Comparison of ENCODE assay signal across 1 cellular context in genomic region chr19:18304496-18305312, GRCh38.
TF ChIP-seq lines count a peak whose summit lies in the region.

No MANE protein-coding gene starts in this region.

TF ChIP-seq in HepG2, 621 proteins besides CTCF, POLR2A, EP300 and RAD21 (continued from another document and continues in another):
- TF ChIP-seq NR1H2 (CRISPR knock-in tag; IDR thresholded peaks at IDR 0.05; ENCODE audit: borderline replicate concordance, low read depth): no peak
- no peak for TF ChIP-seq ZNF7 (CRISPR knock-in tag; IDR thresholded peaks at IDR 0.05)
- no peak for TF ChIP-seq REXO4 (CRISPR knock-in tag; IDR thresholded peaks at IDR 0.05; ENCODE audit: borderline replicate concordance)
- no peak for TF ChIP-seq MTA3 (CRISPR knock-in tag; IDR thresholded peaks at IDR 0.05)
- TF ChIP-seq ZNF510 (CRISPR knock-in tag; IDR thresholded peaks at IDR 0.05; ENCODE audit: low read depth): 0 out of 2 replicates have a peak, but pooled peaks have one; percentile 76
- TF ChIP-seq GMEB2 (CRISPR knock-in tag; IDR thresholded peaks at IDR 0.05; ENCODE audit: low read depth): no peak
- TF ChIP-seq HOXA5 (CRISPR knock-in tag; IDR thresholded peaks at IDR 0.05): no peak
- no peak for TF ChIP-seq NFYB (CRISPR knock-in tag; IDR thresholded peaks at IDR 0.05)
- TF ChIP-seq MTF2 (CRISPR knock-in tag; IDR thresholded peaks at IDR 0.05; ENCODE audit: borderline replicate concordance): 0 out of 2 replicates have a peak, but pooled peaks have one; percentile 8
- TF ChIP-seq IRF1 (CRISPR knock-in tag; IDR thresholded peaks at IDR 0.05; ENCODE audit: low read depth): peak; percentile 14; the same call in 1 of the 2 replicates
- TF ChIP-seq, protein P1, sequence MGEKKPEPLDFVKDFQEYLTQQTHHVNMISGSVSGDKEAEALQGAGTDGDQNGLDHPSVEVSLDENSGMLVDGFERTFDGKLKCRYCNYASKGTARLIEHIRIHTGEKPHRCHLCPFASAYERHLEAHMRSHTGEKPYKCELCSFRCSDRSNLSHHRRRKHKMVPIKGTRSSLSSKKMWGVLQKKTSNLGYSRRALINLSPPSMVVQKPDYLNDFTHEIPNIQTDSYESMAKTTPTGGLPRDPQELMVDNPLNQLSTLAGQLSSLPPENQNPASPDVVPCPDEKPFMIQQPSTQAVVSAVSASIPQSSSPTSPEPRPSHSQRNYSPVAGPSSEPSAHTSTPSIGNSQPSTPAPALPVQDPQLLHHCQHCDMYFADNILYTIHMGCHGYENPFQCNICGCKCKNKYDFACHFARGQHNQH (CRISPR knock-in tag; IDR thresholded peaks at IDR 0.05): peak; percentile 78; the same call in 1 of the 2 replicates
- TF ChIP-seq SAP130 (CRISPR knock-in tag; IDR thresholded peaks at IDR 0.05; ENCODE audit: low read depth): peak; percentile 88
- 0 out of 2 replicates have a peak, but pooled peaks have one; percentile 42 for TF ChIP-seq KMT2B (CRISPR knock-in tag; IDR thresholded peaks at IDR 0.05)
- no peak; the same call in 1 of the 2 replicates for TF ChIP-seq EED (CRISPR knock-in tag; IDR thresholded peaks at IDR 0.05)
- no peak for TF ChIP-seq ZNF138 (CRISPR knock-in tag; IDR thresholded peaks at IDR 0.05; ENCODE audit: low read depth)
- no peak for TF ChIP-seq DNMT1 (CRISPR knock-in tag; IDR thresholded peaks at IDR 0.05)
- 0 out of 2 replicates have a peak, but pooled peaks have one; percentile 34 for TF ChIP-seq SNAPC2 (CRISPR knock-in tag; IDR thresholded peaks at IDR 0.05)
- no peak for TF ChIP-seq SRSF4 (IDR thresholded peaks at IDR 0.05; ENCODE audit: low read depth, low read length, poor library complexity, severe bottlenecking)
- TF ChIP-seq, protein P2, sequence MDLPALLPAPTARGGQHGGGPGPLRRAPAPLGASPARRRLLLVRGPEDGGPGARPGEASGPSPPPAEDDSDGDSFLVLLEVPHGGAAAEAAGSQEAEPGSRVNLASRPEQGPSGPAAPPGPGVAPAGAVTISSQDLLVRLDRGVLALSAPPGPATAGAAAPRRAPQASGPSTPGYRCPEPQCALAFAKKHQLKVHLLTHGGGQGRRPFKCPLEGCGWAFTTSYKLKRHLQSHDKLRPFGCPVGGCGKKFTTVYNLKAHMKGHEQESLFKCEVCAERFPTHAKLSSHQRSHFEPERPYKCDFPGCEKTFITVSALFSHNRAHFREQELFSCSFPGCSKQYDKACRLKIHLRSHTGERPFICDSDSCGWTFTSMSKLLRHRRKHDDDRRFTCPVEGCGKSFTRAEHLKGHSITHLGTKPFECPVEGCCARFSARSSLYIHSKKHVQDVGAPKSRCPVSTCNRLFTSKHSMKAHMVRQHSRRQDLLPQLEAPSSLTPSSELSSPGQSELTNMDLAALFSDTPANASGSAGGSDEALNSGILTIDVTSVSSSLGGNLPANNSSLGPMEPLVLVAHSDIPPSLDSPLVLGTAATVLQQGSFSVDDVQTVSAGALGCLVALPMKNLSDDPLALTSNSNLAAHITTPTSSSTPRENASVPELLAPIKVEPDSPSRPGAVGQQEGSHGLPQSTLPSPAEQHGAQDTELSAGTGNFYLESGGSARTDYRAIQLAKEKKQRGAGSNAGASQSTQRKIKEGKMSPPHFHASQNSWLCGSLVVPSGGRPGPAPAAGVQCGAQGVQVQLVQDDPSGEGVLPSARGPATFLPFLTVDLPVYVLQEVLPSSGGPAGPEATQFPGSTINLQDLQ (CRISPR knock-in tag; IDR thresholded peaks at IDR 0.05): peak; percentile 68; the same call in 1 of the 2 replicates
- TF ChIP-seq ZSCAN12 (CRISPR knock-in tag; IDR thresholded peaks at IDR 0.05): no peak
- TF ChIP-seq ZNF839 (CRISPR knock-in tag; IDR thresholded peaks at IDR 0.05; ENCODE audit: borderline replicate concordance): peak; percentile 24; the same call in 1 of the 2 replicates
- peak; percentile 53 for TF ChIP-seq PHF8 (CRISPR knock-in tag; IDR thresholded peaks at IDR 0.05)
- TF ChIP-seq KDM6A (CRISPR knock-in tag; IDR thresholded peaks at IDR 0.05; ENCODE audit: low read depth): no peak
- TF ChIP-seq ZNF263 (CRISPR knock-in tag; IDR thresholded peaks at IDR 0.05): peak; percentile 97
- peak; percentile 67 for TF ChIP-seq POLR2AphosphoS5 (IDR thresholded peaks at IDR 0.05; ENCODE audit: low read depth, low read length)
- TF ChIP-seq, protein P3, sequence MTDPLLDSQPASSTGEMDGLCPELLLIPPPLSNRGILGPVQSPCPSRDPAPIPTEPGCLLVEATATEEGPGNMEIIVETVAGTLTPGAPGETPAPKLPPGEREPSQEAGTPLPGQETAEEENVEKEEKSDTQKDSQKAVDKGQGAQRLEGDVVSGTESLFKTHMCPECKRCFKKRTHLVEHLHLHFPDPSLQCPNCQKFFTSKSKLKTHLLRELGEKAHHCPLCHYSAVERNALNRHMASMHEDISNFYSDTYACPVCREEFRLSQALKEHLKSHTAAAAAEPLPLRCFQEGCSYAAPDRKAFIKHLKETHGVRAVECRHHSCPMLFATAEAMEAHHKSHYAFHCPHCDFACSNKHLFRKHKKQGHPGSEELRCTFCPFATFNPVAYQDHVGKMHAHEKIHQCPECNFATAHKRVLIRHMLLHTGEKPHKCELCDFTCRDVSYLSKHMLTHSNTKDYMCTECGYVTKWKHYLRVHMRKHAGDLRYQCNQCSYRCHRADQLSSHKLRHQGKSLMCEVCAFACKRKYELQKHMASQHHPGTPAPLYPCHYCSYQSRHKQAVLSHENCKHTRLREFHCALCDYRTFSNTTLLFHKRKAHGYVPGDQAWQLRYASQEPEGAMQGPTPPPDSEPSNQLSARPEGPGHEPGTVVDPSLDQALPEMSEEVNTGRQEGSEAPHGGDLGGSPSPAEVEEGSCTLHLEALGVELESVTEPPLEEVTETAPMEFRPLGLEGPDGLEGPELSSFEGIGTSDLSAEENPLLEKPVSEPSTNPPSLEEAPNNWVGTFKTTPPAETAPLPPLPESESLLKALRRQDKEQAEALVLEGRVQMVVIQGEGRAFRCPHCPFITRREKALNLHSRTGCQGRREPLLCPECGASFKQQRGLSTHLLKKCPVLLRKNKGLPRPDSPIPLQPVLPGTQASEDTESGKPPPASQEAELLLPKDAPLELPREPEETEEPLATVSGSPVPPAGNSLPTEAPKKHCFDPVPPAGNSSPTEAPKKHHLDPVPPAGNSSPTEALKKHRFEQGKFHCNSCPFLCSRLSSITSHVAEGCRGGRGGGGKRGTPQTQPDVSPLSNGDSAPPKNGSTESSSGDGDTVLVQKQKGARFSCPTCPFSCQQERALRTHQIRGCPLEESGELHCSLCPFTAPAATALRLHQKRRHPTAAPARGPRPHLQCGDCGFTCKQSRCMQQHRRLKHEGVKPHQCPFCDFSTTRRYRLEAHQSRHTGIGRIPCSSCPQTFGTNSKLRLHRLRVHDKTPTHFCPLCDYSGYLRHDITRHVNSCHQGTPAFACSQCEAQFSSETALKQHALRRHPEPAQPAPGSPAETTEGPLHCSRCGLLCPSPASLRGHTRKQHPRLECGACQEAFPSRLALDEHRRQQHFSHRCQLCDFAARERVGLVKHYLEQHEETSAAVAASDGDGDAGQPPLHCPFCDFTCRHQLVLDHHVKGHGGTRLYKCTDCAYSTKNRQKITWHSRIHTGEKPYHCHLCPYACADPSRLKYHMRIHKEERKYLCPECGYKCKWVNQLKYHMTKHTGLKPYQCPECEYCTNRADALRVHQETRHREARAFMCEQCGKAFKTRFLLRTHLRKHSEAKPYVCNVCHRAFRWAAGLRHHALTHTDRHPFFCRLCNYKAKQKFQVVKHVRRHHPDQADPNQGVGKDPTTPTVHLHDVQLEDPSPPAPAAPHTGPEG (CRISPR knock-in tag; IDR thresholded peaks at IDR 0.05): no peak
- no peak for TF ChIP-seq MEIS2 (CRISPR knock-in tag; IDR thresholded peaks at IDR 0.05)
- peak in 1 of 2 experiments; percentile 65; a peak in 2 of 4 replicates for TF ChIP-seq ATF4 (CRISPR knock-in tag; IDR thresholded peaks at IDR 0.05)
- TF ChIP-seq POGZ (CRISPR knock-in tag; IDR thresholded peaks at IDR 0.05): peak; percentile 51; the same call in 1 of the 2 replicates
- 0 out of 2 replicates have a peak, but pooled peaks have one; percentile 44 for TF ChIP-seq ATF5 (CRISPR knock-in tag; IDR thresholded peaks at IDR 0.05; ENCODE audit: low read depth)
- TF ChIP-seq SSRP1 (CRISPR knock-in tag; IDR thresholded peaks at IDR 0.05): no peak
- TF ChIP-seq CENPT (CRISPR knock-in tag; IDR thresholded peaks at IDR 0.05; ENCODE audit: low read depth): no peak
- TF ChIP-seq RFX3 (CRISPR knock-in tag; IDR thresholded peaks at IDR 0.05): no peak
- TF ChIP-seq ZNF460 (CRISPR knock-in tag; IDR thresholded peaks at IDR 0.05; ENCODE audit: borderline replicate concordance): peak; percentile 27; the same call in 1 of the 2 replicates
- TF ChIP-seq KLF15 (CRISPR knock-in tag; IDR thresholded peaks at IDR 0.05; ENCODE audit: borderline replicate concordance): no peak
- TF ChIP-seq HHEX (CRISPR knock-in tag; IDR thresholded peaks at IDR 0.05): no peak
- no peak for TF ChIP-seq GATA4 (IDR thresholded peaks at IDR 0.05; ENCODE audit: borderline replicate concordance, low read depth)
- no peak for TF ChIP-seq CBFB (CRISPR knock-in tag; IDR thresholded peaks at IDR 0.05)
- TF ChIP-seq SP140L (CRISPR knock-in tag; IDR thresholded peaks at IDR 0.05; ENCODE audit: borderline replicate concordance): no peak
- TF ChIP-seq NR2F6 (IDR thresholded peaks at IDR 0.05): no peak; the same call in none of the 2 replicates
- peak; percentile 44 for TF ChIP-seq NR2F6 (CRISPR knock-in tag; IDR thresholded peaks at IDR 0.05)
- TF ChIP-seq ZNF713 (CRISPR knock-in tag; IDR thresholded peaks at IDR 0.05): no peak
- no peak; the same call in 1 of the 2 replicates for TF ChIP-seq FOXA3 (CRISPR knock-in tag; IDR thresholded peaks at IDR 0.05)
- TF ChIP-seq WIZ (CRISPR knock-in tag; IDR thresholded peaks at IDR 0.05): no peak
- peak; percentile 57; the same call in 1 of the 2 replicates for TF ChIP-seq ZNF589 (CRISPR knock-in tag; conservative IDR thresholded peaks at IDR 0.05)
- no peak for TF ChIP-seq ZNF552 (CRISPR knock-in tag; IDR thresholded peaks at IDR 0.05; ENCODE audit: borderline replicate concordance)
- TF ChIP-seq HNRNPH1 (optimal IDR thresholded peaks at IDR 0.05; ENCODE audit: low read depth, low read length): no peak
- no peak for TF ChIP-seq PLRG1 (conservative IDR thresholded peaks at IDR 0.05)
- TF ChIP-seq NFYC (CRISPR knock-in tag; IDR thresholded peaks at IDR 0.05): no peak
- 0 out of 2 replicates have a peak, but pooled peaks have one; percentile 40 for TF ChIP-seq JUN (CRISPR knock-in tag; IDR thresholded peaks at IDR 0.05)
- peak; percentile 59; the same call in 1 of the 2 replicates for TF ChIP-seq THRA (CRISPR knock-in tag; IDR thresholded peaks at IDR 0.05; ENCODE audit: borderline replicate concordance)
- TF ChIP-seq, protein P4, sequence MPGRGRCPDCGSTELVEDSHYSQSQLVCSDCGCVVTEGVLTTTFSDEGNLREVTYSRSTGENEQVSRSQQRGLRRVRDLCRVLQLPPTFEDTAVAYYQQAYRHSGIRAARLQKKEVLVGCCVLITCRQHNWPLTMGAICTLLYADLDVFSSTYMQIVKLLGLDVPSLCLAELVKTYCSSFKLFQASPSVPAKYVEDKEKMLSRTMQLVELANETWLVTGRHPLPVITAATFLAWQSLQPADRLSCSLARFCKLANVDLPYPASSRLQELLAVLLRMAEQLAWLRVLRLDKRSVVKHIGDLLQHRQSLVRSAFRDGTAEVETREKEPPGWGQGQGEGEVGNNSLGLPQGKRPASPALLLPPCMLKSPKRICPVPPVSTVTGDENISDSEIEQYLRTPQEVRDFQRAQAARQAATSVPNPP (CRISPR knock-in tag; IDR thresholded peaks at IDR 0.05): no peak
- peak; percentile 29; the same call in 1 of the 2 replicates for TF ChIP-seq ZNF329 (CRISPR knock-in tag; IDR thresholded peaks at IDR 0.05; ENCODE audit: low read depth)
- peak; percentile 21 for TF ChIP-seq ZNF781 (CRISPR knock-in tag; IDR thresholded peaks at IDR 0.05; ENCODE audit: borderline replicate concordance, not compliant biosample characterization)
- TF ChIP-seq KLF13 (CRISPR knock-in tag; IDR thresholded peaks at IDR 0.05): no peak
- peak; percentile 95 for TF ChIP-seq ZNF556 (CRISPR knock-in tag; IDR thresholded peaks at IDR 0.05; ENCODE audit: borderline replicate concordance)
- no peak for TF ChIP-seq FOXC1 (CRISPR knock-in tag; IDR thresholded peaks at IDR 0.05; ENCODE audit: borderline replicate concordance)
